9 cellular contexts compared by ENCODE assay signal in the genomic region with DNA sequence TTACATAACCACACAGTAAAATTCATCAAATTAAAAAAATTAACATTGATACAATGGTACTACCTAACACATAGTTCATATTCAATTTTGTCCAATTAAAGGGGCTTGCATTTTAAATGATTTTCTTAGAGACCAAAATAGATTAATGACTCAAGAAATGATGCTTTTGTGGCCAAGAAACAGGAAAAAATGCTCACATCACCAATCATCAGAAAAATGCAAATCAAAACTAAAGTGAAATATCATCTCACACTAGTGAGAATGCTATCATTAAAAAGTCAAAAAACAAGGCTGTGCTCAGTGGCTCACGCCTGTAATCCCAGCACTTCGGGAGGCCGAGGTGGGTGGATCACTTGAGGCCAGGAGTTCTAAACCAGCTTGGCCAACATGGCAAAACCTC.
"Had no signal": no experiment of that assay in that cellular context is flagged by ENCODE, and none has a peak within 500 bp of the region (broad histone marks: within the 10 kb centered on the region; RNA-seq: fewer than 3 reads in every experiment).

No MANE protein-coding gene starts in this region.

- H3K4me3 ChIP-seq: K562 had no signal

- FAIRE-seq: HepG2, HTR-8/SVneo, K562 had no signal

- H3K9ac ChIP-seq: KMS-11 had no signal

- H3K4me2 ChIP-seq: KMS-11 had no signal

- ATAC-seq: HepG2, K562 had no signal

- DNase-seq: IMR-90, Karpas-422, KBM-7, KG1 had no signal

- H3K27ac ChIP-seq: HL-60, KMS-11 had no signal
